ENCODE assay signal across 16 cellular contexts in the genomic region with DNA sequence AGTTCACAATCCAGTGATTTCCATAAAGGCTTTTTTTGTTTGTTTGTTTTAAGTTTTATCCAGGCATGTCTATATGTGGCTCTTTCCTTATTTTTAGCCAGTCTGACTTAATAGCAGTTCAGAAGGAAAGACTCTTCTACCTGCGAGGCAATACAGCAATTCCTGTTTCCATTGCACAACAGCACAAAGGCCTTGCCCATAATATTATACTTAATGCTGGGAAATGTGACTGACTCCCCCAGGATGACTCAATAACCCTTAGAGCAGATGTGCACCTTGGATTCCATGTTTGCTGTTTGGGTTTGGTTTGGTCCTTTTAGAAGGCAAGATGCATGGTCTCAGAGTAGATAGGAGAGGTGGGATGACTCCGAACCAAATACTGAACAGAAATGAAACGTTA.
DNase-seq lines count a peak whose midpoint lies in the region; ATAC-seq and TF ChIP-seq lines count a peak whose summit lies in the region.
"Had no signal": no experiment of that assay in that cellular context is flagged by ENCODE, and none has a peak within 500 bp of the region (broad histone marks: within the 10 kb centered on the region; RNA-seq: fewer than 3 reads in every experiment).

No MANE protein-coding gene starts in this region.

- H3K79me2 ChIP-seq in fibroblast of lung (ENCODE audit: control insufficient read depth, insufficient read depth, low read length), result peaks cover 2% of the 10 kb centered on the region

- H3K27ac ChIP-seq in RWPE2 (ENCODE audit: poor library complexity, severe bottlenecking) (peak overlapping the region; percentile 77), fibroblast of lung (ENCODE audit: insufficient read depth, low read length) (no peak overlapping the region), stomach (no peak overlapping the region), brain microvascular endothelial cell (no peak overlapping the region)
- H3K27ac ChIP-seq: psoas muscle, spleen, thyroid gland had no signal

- H3K4me3 ChIP-seq in RWPE2 (ENCODE audit: severe bottlenecking), result no peak overlapping the region
- H3K4me3 ChIP-seq in fibroblast of lung (replicated peaks in 1 of 4; ENCODE audit: control extremely low read depth in 1 of 4, insufficient read depth in 1 of 4, low read depth in 3 of 4, low read length in 4 of 4), result no peak overlapping the region
- H3K4me3 ChIP-seq in stomach, result no peak overlapping the region
- no peak overlapping the region for H3K4me3 ChIP-seq in brain microvascular endothelial cell (ENCODE audit: low read depth, low read length)
- H3K4me3 ChIP-seq: psoas muscle, spleen, thyroid gland had no signal

- H3K9ac ChIP-seq in fibroblast of lung (ENCODE audit: insufficient read depth, low read length), result no peak overlapping the region

- no peak for TF ChIP-seq POLR2A in stomach (IDR thresholded peaks at IDR 0.05)

- ATAC-seq in RWPE2 (ENCODE audit: low read depth) (peak; percentile 84), HG02840 (IDR thresholded peaks at IDR 0.05; ENCODE audit: low FRiP score, unreplicated experiment) (no peak)
- ATAC-seq: activated T-cell treated with anti-CD3 and anti-CD28 coated beads, Interleukin-2, amount 50 U/mL, for 72 hours had no signal

- no peak overlapping the region for H3K4me2 ChIP-seq in fibroblast of lung (ENCODE audit: extremely low read depth, insufficient read depth, low read length)

- intact Hi-C loops in stomach (cut with DNase I; ENCODE audit: low total_unique reads), result no loop called here

- no peak for TF ChIP-seq CTCF in RWPE2 (IDR thresholded peaks at IDR 0.05; ENCODE audit: poor library complexity, severe bottlenecking)
- TF ChIP-seq CTCF in fibroblast of lung (conservative IDR thresholded peaks at IDR 0.05 in 1 of 2, IDR thresholded peaks at IDR 0.05 in 1 of 2; ENCODE audit: low read depth in 1 of 2, low read length in 2 of 2), result no peak
- no peak for TF ChIP-seq CTCF in stomach (IDR thresholded peaks at IDR 0.05)
- TF ChIP-seq CTCF in brain microvascular endothelial cell (IDR thresholded peaks at IDR 0.05; ENCODE audit: low read depth, low read length, missing control alignments), result no peak

- DNase-seq in HPDE6-E6E7 (ENCODE audit: extremely low spot score) (peak; percentile 37), RWPE2 (ENCODE audit: low spot score) (no peak), fibroblast of lung (ENCODE audit: low read depth in 2 of 2) (peak; percentile 41 to 63), renal cortical epithelial cell (ENCODE audit: low read depth) (peak; percentile 94), stomach (no peak), brain microvascular endothelial cell (no peak)
- DNase-seq: activated T-cell treated with anti-CD3 and anti-CD28 coated beads, Interleukin-2, amount 50 U/mL, for 72 hours; central memory CD4-positive, alpha-beta T cell; H7; Kasumi-1; NCI-H1694 treated with DMSO at 0.1 percent for 48 hours; psoas muscle; Right ventricle myocardium superior; spleen; thyroid gland had no signal

- H3K27me3 ChIP-seq in RWPE2 (ENCODE audit: insufficient read depth, poor library complexity, severe bottlenecking) (no peaks in the 10 kb centered on the region), fibroblast of lung (ENCODE audit: control insufficient read depth, insufficient read depth, low read length) (no peaks in the 10 kb centered on the region), stomach (no peaks in the 10 kb centered on the region), brain microvascular endothelial cell (replicated peaks) (no peaks in the 10 kb centered on the region)
- H3K27me3 ChIP-seq: spleen, thyroid gland had no signal

- no peaks in the 10 kb centered on the region for H3K9me3 ChIP-seq in RWPE2 (ENCODE audit: severe bottlenecking)
- H3K9me3 ChIP-seq in fibroblast of lung (ENCODE audit: control insufficient read depth, insufficient read depth, low read depth, low read length), result no peaks in the 10 kb centered on the region
- no peaks in the 10 kb centered on the region for H3K9me3 ChIP-seq in stomach
- H3K9me3 ChIP-seq: psoas muscle, spleen, thyroid gland had no signal

- in situ Hi-C loops in brain microvascular endothelial cell (cut with HindIII; ENCODE audit: low pct_ligation_motif_present, low sequenced_read_pairs), result no loop called here

- 67 to 90% (median 73%) methylated on average over 3 of the region's 3 CpGs for WGBS in stomach, 5 donors

- no peak for TF ChIP-seq EP300 in stomach (IDR thresholded peaks at IDR 0.05)

- H3K36me3 ChIP-seq in RWPE2 (ENCODE audit: low read depth), result no peaks in the 10 kb centered on the region
- H3K36me3 ChIP-seq in fibroblast of lung (ENCODE audit: control insufficient read depth, insufficient read depth, low read length), result no peaks in the 10 kb centered on the region
- no peaks in the 10 kb centered on the region for H3K36me3 ChIP-seq in stomach
- H3K36me3 ChIP-seq in brain microvascular endothelial cell (replicated peaks), result no peaks in the 10 kb centered on the region
- H3K36me3 ChIP-seq: spleen, thyroid gland had no signal

- no peaks in the 10 kb centered on the region for H4K20me1 ChIP-seq in fibroblast of lung (ENCODE audit: control insufficient read depth, extremely low read depth, insufficient read depth, low read length)

- H3K4me1 ChIP-seq in RWPE2 (ENCODE audit: insufficient read depth, poor library complexity, severe bottlenecking), result peaks cover 29% of the 10 kb centered on the region
- H3K4me1 ChIP-seq in fibroblast of lung (ENCODE audit: control insufficient read depth, extremely low read depth, insufficient read depth, low read length), result peaks cover 8% of the 10 kb centered on the region
- H3K4me1 ChIP-seq in stomach, result peaks cover 0 to 13% (median 7%) of the 10 kb centered on the region in 4 donors
- H3K4me1 ChIP-seq: spleen had no signal

- H2AFZ ChIP-seq in fibroblast of lung (ENCODE audit: low read length), result no peak overlapping the region

Comparison
In these comparisons a context has a peak if more than half of its experiments do, and no peak if none do; other contexts are left out.
1. DNase-seq: peak in HPDE6-E6E7 (single experiment), fibroblast of lung (2 of 2) and renal cortical epithelial cell (single experiment); none in RWPE2 (single experiment), stomach (single experiment) and brain microvascular endothelial cell (single experiment).